ENCODE assay signal across 1 cellular context in the genomic region with DNA sequence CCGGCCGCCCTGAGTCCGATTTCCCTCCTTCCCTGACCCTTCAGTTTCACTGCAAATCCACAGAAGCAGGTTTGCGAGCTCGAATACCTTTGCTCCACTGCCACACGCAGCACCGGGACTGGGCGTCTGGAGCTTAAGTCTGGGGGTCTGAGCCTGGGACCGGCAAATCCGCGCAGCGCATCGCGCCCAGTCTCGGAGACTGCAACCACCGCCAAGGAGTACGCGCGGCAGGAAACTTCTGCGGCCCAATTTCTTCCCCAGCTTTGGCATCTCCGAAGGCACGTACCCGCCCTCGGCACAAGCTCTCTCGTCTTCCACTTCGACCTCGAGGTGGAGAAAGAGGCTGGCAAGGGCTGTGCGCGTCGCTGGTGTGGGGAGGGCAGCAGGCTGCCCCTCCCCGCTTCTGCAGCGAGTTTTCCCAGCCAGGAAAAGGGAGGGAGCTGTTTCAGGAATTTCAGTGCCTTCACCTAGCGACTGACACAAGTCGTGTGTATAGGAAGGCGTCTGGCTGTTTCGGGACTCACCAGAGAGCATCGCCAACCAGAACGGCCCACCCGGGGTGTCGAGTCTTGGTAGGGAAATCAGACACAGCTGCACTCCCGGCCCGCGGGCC.
TF ChIP-seq lines count a peak whose summit lies in the region.

No MANE protein-coding gene starts in this region.

TF ChIP-seq in HepG2, 621 proteins besides CTCF, POLR2A, EP300 and RAD21:
- TF ChIP-seq, protein P1, sequence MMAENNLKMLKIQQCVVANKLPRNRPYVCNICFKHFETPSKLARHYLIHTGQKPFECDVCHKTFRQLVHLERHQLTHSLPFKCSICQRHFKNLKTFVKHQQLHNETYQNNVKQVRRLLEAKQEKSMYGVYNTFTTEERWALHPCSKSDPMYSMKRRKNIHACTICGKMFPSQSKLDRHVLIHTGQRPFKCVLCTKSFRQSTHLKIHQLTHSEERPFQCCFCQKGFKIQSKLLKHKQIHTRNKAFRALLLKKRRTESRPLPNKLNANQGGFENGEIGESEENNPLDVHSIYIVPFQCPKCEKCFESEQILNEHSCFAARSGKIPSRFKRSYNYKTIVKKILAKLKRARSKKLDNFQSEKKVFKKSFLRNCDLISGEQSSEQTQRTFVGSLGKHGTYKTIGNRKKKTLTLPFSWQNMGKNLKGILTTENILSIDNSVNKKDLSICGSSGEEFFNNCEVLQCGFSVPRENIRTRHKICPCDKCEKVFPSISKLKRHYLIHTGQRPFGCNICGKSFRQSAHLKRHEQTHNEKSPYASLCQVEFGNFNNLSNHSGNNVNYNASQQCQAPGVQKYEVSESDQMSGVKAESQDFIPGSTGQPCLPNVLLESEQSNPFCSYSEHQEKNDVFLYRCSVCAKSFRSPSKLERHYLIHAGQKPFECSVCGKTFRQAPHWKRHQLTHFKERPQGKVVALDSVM (CRISPR knock-in tag; IDR thresholded peaks at IDR 0.05) = no peak
- TF ChIP-seq, protein P2, sequence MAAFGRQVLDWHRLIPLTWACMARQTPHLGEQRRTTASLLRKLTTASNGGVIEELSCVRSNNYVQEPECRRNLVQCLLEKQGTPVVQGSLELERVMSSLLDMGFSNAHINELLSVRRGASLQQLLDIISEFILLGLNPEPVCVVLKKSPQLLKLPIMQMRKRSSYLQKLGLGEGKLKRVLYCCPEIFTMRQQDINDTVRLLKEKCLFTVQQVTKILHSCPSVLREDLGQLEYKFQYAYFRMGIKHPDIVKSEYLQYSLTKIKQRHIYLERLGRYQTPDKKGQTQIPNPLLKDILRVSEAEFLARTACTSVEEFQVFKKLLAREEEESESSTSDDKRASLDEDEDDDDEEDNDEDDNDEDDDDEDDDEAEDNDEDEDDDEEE (CRISPR knock-in tag; IDR thresholded peaks at IDR 0.05) = no peak
- TF ChIP-seq ZNF891 (CRISPR knock-in tag; IDR thresholded peaks at IDR 0.05) (no peak), ZNF737 (CRISPR knock-in tag; IDR thresholded peaks at IDR 0.05; ENCODE audit: borderline replicate concordance) (no peak), ZNF556 (CRISPR knock-in tag; IDR thresholded peaks at IDR 0.05; ENCODE audit: borderline replicate concordance) (no peak), ZNF431 (CRISPR knock-in tag; IDR thresholded peaks at IDR 0.05; ENCODE audit: borderline replicate concordance, low read depth) (no peak), POLR2AphosphoS2 (IDR thresholded peaks at IDR 0.05; ENCODE audit: low read depth, low read length) (no peak), ZNF44 (CRISPR knock-in tag; IDR thresholded peaks at IDR 0.05) (no peak), HOXA9 (CRISPR knock-in tag; IDR thresholded peaks at IDR 0.05; ENCODE audit: borderline replicate concordance) (no peak), ZNF264 (CRISPR knock-in tag; IDR thresholded peaks at IDR 0.05) (no peak), SNAI1 (CRISPR knock-in tag; IDR thresholded peaks at IDR 0.05; ENCODE audit: borderline replicate concordance) (no peak), NFATC3 (CRISPR knock-in tag; IDR thresholded peaks at IDR 0.05) (no peak)
- TF ChIP-seq, protein P3, sequence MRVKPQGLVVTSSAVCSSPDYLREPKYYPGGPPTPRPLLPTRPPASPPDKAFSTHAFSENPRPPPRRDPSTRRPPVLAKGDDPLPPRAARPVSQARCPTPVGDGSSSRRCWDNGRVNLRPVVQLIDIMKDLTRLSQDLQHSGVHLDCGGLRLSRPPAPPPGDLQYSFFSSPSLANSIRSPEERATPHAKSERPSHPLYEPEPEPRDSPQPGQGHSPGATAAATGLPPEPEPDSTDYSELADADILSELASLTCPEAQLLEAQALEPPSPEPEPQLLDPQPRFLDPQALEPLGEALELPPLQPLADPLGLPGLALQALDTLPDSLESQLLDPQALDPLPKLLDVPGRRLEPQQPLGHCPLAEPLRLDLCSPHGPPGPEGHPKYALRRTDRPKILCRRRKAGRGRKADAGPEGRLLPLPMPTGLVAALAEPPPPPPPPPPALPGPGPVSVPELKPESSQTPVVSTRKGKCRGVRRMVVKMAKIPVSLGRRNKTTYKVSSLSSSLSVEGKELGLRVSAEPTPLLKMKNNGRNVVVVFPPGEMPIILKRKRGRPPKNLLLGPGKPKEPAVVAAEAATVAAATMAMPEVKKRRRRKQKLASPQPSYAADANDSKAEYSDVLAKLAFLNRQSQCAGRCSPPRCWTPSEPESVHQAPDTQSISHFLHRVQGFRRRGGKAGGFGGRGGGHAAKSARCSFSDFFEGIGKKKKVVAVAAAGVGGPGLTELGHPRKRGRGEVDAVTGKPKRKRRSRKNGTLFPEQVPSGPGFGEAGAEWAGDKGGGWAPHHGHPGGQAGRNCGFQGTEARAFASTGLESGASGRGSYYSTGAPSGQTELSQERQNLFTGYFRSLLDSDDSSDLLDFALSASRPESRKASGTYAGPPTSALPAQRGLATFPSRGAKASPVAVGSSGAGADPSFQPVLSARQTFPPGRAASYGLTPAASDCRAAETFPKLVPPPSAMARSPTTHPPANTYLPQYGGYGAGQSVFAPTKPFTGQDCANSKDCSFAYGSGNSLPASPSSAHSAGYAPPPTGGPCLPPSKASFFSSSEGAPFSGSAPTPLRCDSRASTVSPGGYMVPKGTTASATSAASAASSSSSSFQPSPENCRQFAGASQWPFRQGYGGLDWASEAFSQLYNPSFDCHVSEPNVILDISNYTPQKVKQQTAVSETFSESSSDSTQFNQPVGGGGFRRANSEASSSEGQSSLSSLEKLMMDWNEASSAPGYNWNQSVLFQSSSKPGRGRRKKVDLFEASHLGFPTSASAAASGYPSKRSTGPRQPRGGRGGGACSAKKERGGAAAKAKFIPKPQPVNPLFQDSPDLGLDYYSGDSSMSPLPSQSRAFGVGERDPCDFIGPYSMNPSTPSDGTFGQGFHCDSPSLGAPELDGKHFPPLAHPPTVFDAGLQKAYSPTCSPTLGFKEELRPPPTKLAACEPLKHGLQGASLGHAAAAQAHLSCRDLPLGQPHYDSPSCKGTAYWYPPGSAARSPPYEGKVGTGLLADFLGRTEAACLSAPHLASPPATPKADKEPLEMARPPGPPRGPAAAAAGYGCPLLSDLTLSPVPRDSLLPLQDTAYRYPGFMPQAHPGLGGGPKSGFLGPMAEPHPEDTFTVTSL (CRISPR knock-in tag; IDR thresholded peaks at IDR 0.05; ENCODE audit: borderline replicate concordance) = no peak
TF ChIP-seq in HepG2: peak in this region for 0.
